In the genomic region with DNA sequence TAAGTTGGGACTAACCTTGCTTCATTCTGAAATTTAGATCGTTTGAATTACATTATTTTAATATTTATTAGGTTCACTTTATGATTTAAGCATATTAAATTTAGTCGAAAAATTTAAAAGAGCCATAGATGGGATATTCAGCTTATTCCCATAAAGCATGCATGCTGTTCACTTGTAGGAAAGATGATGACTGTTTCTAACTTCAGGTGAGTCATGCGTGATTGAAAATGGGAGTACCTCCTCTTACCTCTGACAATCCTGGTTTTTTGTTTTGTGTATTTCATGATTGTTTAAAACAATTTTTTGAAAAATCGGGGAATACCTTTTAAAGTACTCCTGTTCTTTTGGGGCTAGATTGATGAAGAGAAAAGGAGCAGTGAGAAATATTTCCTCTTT, we compare ENCODE assay signal across 8 cellular contexts. TPM values are rescaled to one million over a fixed set of nuclear protein-coding genes. Genes with fewer than 3 reads are reported as not detected.
DNase-seq lines count a peak whose midpoint lies in the region; ATAC-seq and TF ChIP-seq lines count a peak whose summit lies in the region.

No MANE protein-coding gene starts in this region.

- H3K36me3 Mint-ChIP-seq in activated CD4-positive, alpha-beta T cell treated with anti-CD3 and anti-CD28 coated beads, Interleukin-2, amount 10 ng/mL, durations not matched to agents 7 days and 5 days (ENCODE audit: low read depth): peaks cover 48% of the 10 kb centered on the region
- H3K36me3 Mint-ChIP-seq in activated naive CD4-positive, alpha-beta T cell treated with anti-CD3 and anti-CD28 coated beads, Interleukin-2, amount 50 U/mL, for 72 hours: peaks cover 22 to 51% of the 10 kb centered on the region in 2 donors

- H3K4me3 ChIP-seq in kidney epithelial cell (ENCODE audit: low read depth, low read length) (peak overlapping the region; percentile 98), thoracic aorta (peak overlapping the region; percentile 93)

- no peaks in the 10 kb centered on the region for H3K27me3 Mint-ChIP-seq in activated CD4-positive, alpha-beta T cell treated with anti-CD3 and anti-CD28 coated beads, Interleukin-2, amount 10 ng/mL, durations not matched to agents 7 days and 5 days

- POLR2A ChIA-PET in activated CD4-positive, alpha-beta T cell treated with anti-CD3 and anti-CD28 coated beads, Interleukin-2, amount 10 ng/mL, durations not matched to agents 7 days and 5 days (lab: Charles Lee): no interaction called here

- H3K27me3 ChIP-seq in kidney epithelial cell (ENCODE audit: control insufficient read depth, insufficient read depth, low read length) (no peaks in the 10 kb centered on the region), thoracic aorta (replicated peaks; ENCODE audit: insufficient read depth) (no peaks in the 10 kb centered on the region)

- H3K9me3 ChIP-seq in thoracic aorta: no peaks in the 10 kb centered on the region

- H3K4me1 Mint-ChIP-seq in activated CD4-positive, alpha-beta T cell treated with anti-CD3 and anti-CD28 coated beads, Interleukin-2, amount 10 ng/mL, durations not matched to agents 7 days and 5 days: peaks cover 68% of the 10 kb centered on the region

- ATAC-seq in activated naive CD4-positive, alpha-beta T cell treated with anti-CD3 and anti-CD28 coated beads, Interleukin-2, amount 50 U/mL, for 72 hours: peak in 1 of 2 donors; percentile 14
- no peak for ATAC-seq in thoracic aorta (ENCODE audit: insufficient number of reproducible peaks, low FRiP score, low read depth)

- CTCF ChIA-PET in activated CD4-positive, alpha-beta T cell treated with anti-CD3 and anti-CD28 coated beads, Interleukin-2, amount 10 ng/mL, durations not matched to agents 7 days and 5 days (lab: Charles Lee): interaction anchor here (1.5 kb wide), 1 partner anchor 14 kb away, joined by 5 read pairs; no protein-coding TSS in a partner anchor

- TF ChIP-seq CTCF in kidney epithelial cell (IDR thresholded peaks at IDR 0.05; ENCODE audit: insufficient read depth, low read length, poor library complexity, severe bottlenecking): no peak
- no peak for TF ChIP-seq CTCF in thoracic aorta (IDR thresholded peaks at IDR 0.05)

- H3K27ac Mint-ChIP-seq in activated CD4-positive, alpha-beta T cell treated with anti-CD3 and anti-CD28 coated beads, Interleukin-2, amount 10 ng/mL, durations not matched to agents 7 days and 5 days: peak overlapping the region; percentile 99
- H3K27ac Mint-ChIP-seq in activated naive CD4-positive, alpha-beta T cell treated with anti-CD3 and anti-CD28 coated beads, Interleukin-2, amount 50 U/mL, for 72 hours: peak overlapping the region; percentile 97 to 99

- H3K36me3 ChIP-seq in kidney epithelial cell (ENCODE audit: control insufficient read depth, insufficient read depth, low read length): no peaks in the 10 kb centered on the region
- no peaks in the 10 kb centered on the region for H3K36me3 ChIP-seq in thoracic aorta

- DNase-seq in activated CD4-positive, alpha-beta T cell treated with anti-CD3 and anti-CD28 coated beads, Interleukin-2, amount 10 ng/mL, durations not matched to agents 7 days and 5 days: no peak
- no peak for DNase-seq in activated CD4-positive, alpha-beta T cell treated with anti-CD3 and anti-CD28 coated beads, Interleukin-2, amount 50 U/mL, for 4 hours
- no peak for DNase-seq in activated naive CD4-positive, alpha-beta T cell treated with anti-CD3 and anti-CD28 coated beads, Interleukin-2, amount 50 U/mL, for 72 hours (ENCODE audit: low spot score in 2 of 2)
- DNase-seq in kidney epithelial cell (ENCODE audit: low read depth) (no peak), thoracic aorta (ENCODE audit: low spot score) (no peak), superior temporal gyrus (ENCODE audit: extremely low spot score) (no peak), SHP77 (lab: John Stamatoyannopoulos, UW) (no peak), epidermal melanocyte (ENCODE audit: insufficient read length, low spot score) (no peak)

- H3K4me1 ChIP-seq in thoracic aorta (ENCODE audit: control insufficient read depth in 1 of 2, low read depth in 2 of 2): peaks cover 18 to 50% of the 10 kb centered on the region in 2 donors

- peak overlapping the region in 1 of 2 donors; percentile 93 for H3K27ac ChIP-seq in thoracic aorta

- peak overlapping the region; percentile 98 for H3K4me3 Mint-ChIP-seq in activated CD4-positive, alpha-beta T cell treated with anti-CD3 and anti-CD28 coated beads, Interleukin-2, amount 10 ng/mL, durations not matched to agents 7 days and 5 days

- H3K9me3 Mint-ChIP-seq in activated CD4-positive, alpha-beta T cell treated with anti-CD3 and anti-CD28 coated beads, Interleukin-2, amount 10 ng/mL, durations not matched to agents 7 days and 5 days: no peaks in the 10 kb centered on the region
- no peaks in the 10 kb centered on the region for H3K9me3 Mint-ChIP-seq in activated naive CD4-positive, alpha-beta T cell treated with anti-CD3 and anti-CD28 coated beads, Interleukin-2, amount 50 U/mL, for 72 hours

RNA-seq across cellular contexts. Expression of a gene that starts 1.4 kb away (rescaled TPM):
- total RNA-seq in activated CD4-positive, alpha-beta T cell treated with anti-CD3 and anti-CD28 coated beads, Interleukin-2, amount 10 ng/mL, durations not matched to agents 7 days and 5 days: 10 to 100 TPM; 33.8 to 36.3 TPM
- 10 to 100 TPM; 41.6 to 44.9 TPM for total RNA-seq in activated naive CD4-positive, alpha-beta T cell treated with anti-CD3 and anti-CD28 coated beads, Interleukin-2, amount 50 U/mL, for 72 hours
- total RNA-seq in kidney epithelial cell: 57.6 and 58.1 TPM in 2 replicates
- 10 to 100 TPM; 45.1 to 73.1 TPM for total RNA-seq in thoracic aorta
